In the genomic region with DNA sequence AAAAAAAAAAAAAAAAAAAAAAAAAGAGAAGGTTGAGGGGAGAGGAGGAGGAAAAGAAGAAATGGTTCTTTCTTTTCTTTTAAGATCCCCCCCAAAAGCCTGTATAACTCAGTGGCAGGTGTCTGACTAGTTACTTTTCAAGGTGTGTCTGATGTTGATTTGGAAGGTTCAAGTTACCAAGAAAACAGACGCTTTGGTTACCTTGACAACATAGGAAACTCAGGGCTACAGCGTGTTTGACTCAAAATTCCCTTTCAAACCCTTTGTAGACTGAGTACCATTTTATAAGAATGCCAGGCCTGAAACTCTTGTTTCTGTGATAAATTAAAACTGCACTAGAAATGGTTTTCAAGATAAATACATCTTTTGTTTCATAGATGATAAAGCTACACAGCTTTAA, we compare ENCODE assay signal across 1 cellular context.
TF ChIP-seq lines count a peak whose summit lies in the region.

No MANE protein-coding gene starts in this region.

TF ChIP-seq in WTC11, 78 proteins besides CTCF, POLR2A, EP300 and RAD21 (continued from another document):
- TF ChIP-seq, protein P1, sequence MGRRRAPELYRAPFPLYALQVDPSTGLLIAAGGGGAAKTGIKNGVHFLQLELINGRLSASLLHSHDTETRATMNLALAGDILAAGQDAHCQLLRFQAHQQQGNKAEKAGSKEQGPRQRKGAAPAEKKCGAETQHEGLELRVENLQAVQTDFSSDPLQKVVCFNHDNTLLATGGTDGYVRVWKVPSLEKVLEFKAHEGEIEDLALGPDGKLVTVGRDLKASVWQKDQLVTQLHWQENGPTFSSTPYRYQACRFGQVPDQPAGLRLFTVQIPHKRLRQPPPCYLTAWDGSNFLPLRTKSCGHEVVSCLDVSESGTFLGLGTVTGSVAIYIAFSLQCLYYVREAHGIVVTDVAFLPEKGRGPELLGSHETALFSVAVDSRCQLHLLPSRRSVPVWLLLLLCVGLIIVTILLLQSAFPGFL (CRISPR knock-in tag; IDR thresholded peaks at IDR 0.05; ENCODE audit: borderline replicate concordance): no peak
- no peak for TF ChIP-seq SMAD4 (CRISPR knock-in tag; IDR thresholded peaks at IDR 0.05)
- no peak for TF ChIP-seq RELA (CRISPR knock-in tag; IDR thresholded peaks at IDR 0.05; ENCODE audit: borderline replicate concordance)
- TF ChIP-seq IRF2 (CRISPR knock-in tag; IDR thresholded peaks at IDR 0.05; ENCODE audit: borderline replicate concordance, low read depth): no peak
- no peak for TF ChIP-seq NFE2L1 (CRISPR knock-in tag; IDR thresholded peaks at IDR 0.05)
